In genomic region chr17:75034236-75034908, GRCh38 we compare ENCODE assay signal across 1 cellular context.
TF ChIP-seq lines count a peak whose summit lies in the region.

No MANE protein-coding gene starts in this region.

TF ChIP-seq in HepG2, 621 proteins besides CTCF, POLR2A, EP300 and RAD21 (continued from another document):
- TF ChIP-seq SNAPC4 (CRISPR knock-in tag; IDR thresholded peaks at IDR 0.05), result 0 out of 2 replicates have a peak, but pooled peaks have one; percentile 36
- TF ChIP-seq ZBTB21 (CRISPR knock-in tag; IDR thresholded peaks at IDR 0.05), result no peak
- no peak for TF ChIP-seq JDP2 (CRISPR knock-in tag; IDR thresholded peaks at IDR 0.05; ENCODE audit: borderline replicate concordance)
- TF ChIP-seq ZNF652 (CRISPR knock-in tag; IDR thresholded peaks at IDR 0.05; ENCODE audit: borderline replicate concordance, low read depth), result peak; percentile 59
- no peak for TF ChIP-seq CEBPB (IDR thresholded peaks at IDR 0.05; ENCODE audit: borderline replicate concordance, low read depth, low read length)
- TF ChIP-seq ZNF17 (CRISPR knock-in tag; IDR thresholded peaks at IDR 0.05), result 0 out of 2 replicates have a peak, but pooled peaks have one; percentile 82
- TF ChIP-seq ATF2 (CRISPR knock-in tag; IDR thresholded peaks at IDR 0.05), result peak; percentile 67; the same call in 1 of the 2 replicates
- TF ChIP-seq POLR2AphosphoS5 (IDR thresholded peaks at IDR 0.05; ENCODE audit: low read depth, low read length), result no peak
- 0 out of 2 replicates have a peak, but pooled peaks have one; percentile 16 for TF ChIP-seq FOSL1 (CRISPR knock-in tag; IDR thresholded peaks at IDR 0.05; ENCODE audit: borderline replicate concordance)
- TF ChIP-seq ZFYVE20 (CRISPR knock-in tag; IDR thresholded peaks at IDR 0.05; ENCODE audit: borderline replicate concordance, low read depth), result peak; percentile 88
- TF ChIP-seq ZNF138 (CRISPR knock-in tag; IDR thresholded peaks at IDR 0.05; ENCODE audit: low read depth), result no peak
- TF ChIP-seq SALL1 (CRISPR knock-in tag; IDR thresholded peaks at IDR 0.05), result peak; percentile 80
- no peak for TF ChIP-seq PHB2 (IDR thresholded peaks at IDR 0.05; ENCODE audit: partially characterized antibody)
- no peak; the same call in 1 of the 2 replicates for TF ChIP-seq KLF9 (CRISPR knock-in tag; IDR thresholded peaks at IDR 0.05; ENCODE audit: low read depth)
- TF ChIP-seq MXD3 (CRISPR knock-in tag; IDR thresholded peaks at IDR 0.05), result peak; percentile 74; the same call in 1 of the 2 replicates
- peak; percentile 83 for TF ChIP-seq MIXL1 (CRISPR knock-in tag; IDR thresholded peaks at IDR 0.05)
- peak; percentile 79; the same call in 1 of the 2 replicates for TF ChIP-seq ZNF12 (CRISPR knock-in tag; IDR thresholded peaks at IDR 0.05)
- TF ChIP-seq ZNF737 (CRISPR knock-in tag; IDR thresholded peaks at IDR 0.05; ENCODE audit: borderline replicate concordance), result peak; percentile 44; the same call in 1 of the 2 replicates
- TF ChIP-seq RXRB (CRISPR knock-in tag; IDR thresholded peaks at IDR 0.05; ENCODE audit: borderline replicate concordance), result peak; percentile 81
- no peak; the same call in 1 of the 2 replicates for TF ChIP-seq ZNF639 (CRISPR knock-in tag; conservative IDR thresholded peaks at IDR 0.05)
- TF ChIP-seq TFE3 (CRISPR knock-in tag; IDR thresholded peaks at IDR 0.05), result peak; percentile 91
- TF ChIP-seq NFRKB (IDR thresholded peaks at IDR 0.05), result no peak
- TF ChIP-seq GTF2F1 (IDR thresholded peaks at IDR 0.05; ENCODE audit: low read length), result no peak
- TF ChIP-seq MLLT10 (CRISPR knock-in tag; IDR thresholded peaks at IDR 0.05), result no peak
- TF ChIP-seq GPN1 (CRISPR knock-in tag; IDR thresholded peaks at IDR 0.05; ENCODE audit: borderline replicate concordance), result no peak
